In the genomic region with DNA sequence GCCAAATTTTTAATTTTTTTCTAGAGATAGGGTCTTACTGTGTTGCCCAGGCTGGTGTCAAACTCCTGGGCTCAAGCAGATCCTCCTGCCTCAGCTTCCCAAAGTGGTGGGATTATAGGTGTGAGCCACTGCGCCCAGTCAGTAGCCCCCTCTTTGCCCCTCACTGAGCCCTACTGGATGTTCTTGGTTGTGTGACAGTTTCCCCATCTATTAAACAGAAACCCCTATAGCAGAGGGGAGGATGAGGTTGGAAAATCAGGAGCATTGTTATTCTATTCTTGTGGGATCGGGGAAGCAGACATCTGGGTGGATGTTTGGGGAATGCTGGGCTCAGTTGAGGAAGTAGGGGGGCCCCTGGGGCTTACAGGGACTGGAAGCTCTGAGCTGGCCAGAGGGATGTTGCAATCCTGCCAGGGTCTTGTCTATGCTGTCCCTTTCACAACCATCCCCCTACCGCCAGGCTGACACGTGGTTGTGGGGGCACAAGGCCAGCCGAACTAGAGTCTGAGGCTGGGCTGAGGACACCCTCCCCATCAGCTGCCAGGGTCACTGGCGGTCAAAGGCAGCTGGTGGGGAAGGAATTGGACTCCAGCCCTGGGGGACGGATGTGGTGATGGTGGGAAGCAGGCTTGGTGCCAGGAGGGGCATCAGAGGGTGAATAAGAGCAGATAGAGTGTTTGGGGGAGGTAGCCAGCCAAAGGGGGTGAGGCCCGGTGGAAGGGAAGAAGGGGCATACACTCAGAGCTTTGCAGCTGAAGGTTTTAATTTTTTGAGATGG, we compare ENCODE assay signal across 8 cellular contexts. TPM values are rescaled to one million over a fixed set of nuclear protein-coding genes. Genes with fewer than 3 reads are reported as not detected.
DNase-seq lines count a peak whose midpoint lies in the region; ATAC-seq and TF ChIP-seq lines count a peak whose summit lies in the region.
"Had no signal": no experiment of that assay in that cellular context is flagged by ENCODE, and none has a peak within 500 bp of the region (broad histone marks: within the 10 kb centered on the region; RNA-seq: fewer than 3 reads in every experiment).

No MANE protein-coding gene starts in this region.

- ATAC-seq in body of pancreas (no peak), mucosa of descending colon (peak; percentile 52), HG03354 (IDR thresholded peaks at IDR 0.05; ENCODE audit: poor library complexity, severe bottlenecking, unreplicated experiment) (no peak)
- ATAC-seq: activated T-helper 17 cell treated with anti-CD3 and anti-CD28 coated beads, Interleukin-2, amount 50 U/mL, for 72 hours had no signal

- no peaks in the 10 kb centered on the region for H3K9me3 ChIP-seq in body of pancreas
- H3K9me3 ChIP-seq in mucosa of descending colon, result no peaks in the 10 kb centered on the region

- intact Hi-C loops in body of pancreas (cut with DNase I) (no loop called here), mucosa of descending colon (cut with DNase I, micrococcal nuclease) (no loop called here)

- TF ChIP-seq CTCF in body of pancreas (IDR thresholded peaks at IDR 0.05), result no peak
- no peak for TF ChIP-seq CTCF in mucosa of descending colon (IDR thresholded peaks at IDR 0.05)

- no peak overlapping the region for H3K27ac ChIP-seq in body of pancreas

- no peaks in the 10 kb centered on the region for H3K27me3 ChIP-seq in body of pancreas

- WGBS in body of pancreas, 2 donors, result 51 to 58% methylated on average over 8 of the region's 8 CpGs

- peak in 13 of 14 donors; percentile 25 to 91 (median 73) for DNase-seq in C1 segment of cervical spinal cord (lab: John Stamatoyannopoulos, UW)
- DNase-seq in body of pancreas, result peak in 3 of 4 donors; percentile 47 to 83 (median 47)
- DNase-seq in mucosa of descending colon, result peak; percentile 69 to 82 (median 70)
- no peak for DNase-seq in NCI-H187 (lab: John Stamatoyannopoulos, UW)
- no peak for DNase-seq in activated gamma-delta T cell (lab: John Stamatoyannopoulos, UW)
- DNase-seq: DND-41 had no signal

- H3K36me3 ChIP-seq in body of pancreas (replicated peaks in 1 of 2; ENCODE audit: insufficient read depth in 1 of 2, low read depth in 2 of 2), result no peaks in the 10 kb centered on the region
- H3K36me3 ChIP-seq in mucosa of descending colon (ENCODE audit: low read depth), result no peaks in the 10 kb centered on the region

- no peak for TF ChIP-seq POLR2A in body of pancreas (IDR thresholded peaks at IDR 0.05)

- peaks cover 13% of the 10 kb centered on the region for H3K4me1 ChIP-seq in body of pancreas
- peaks cover 5% of the 10 kb centered on the region for H3K4me1 ChIP-seq in mucosa of descending colon (ENCODE audit: low read depth)

- no peak overlapping the region for H3K4me3 ChIP-seq in body of pancreas
- H3K4me3 ChIP-seq in mucosa of descending colon, result no peak overlapping the region

RNA-seq across cellular contexts. Expression of gene APOC1, which starts 10.9 kb away (rescaled TPM):
- total RNA-seq in body of pancreas (10 to 100 TPM in 1 of 2 donors, 1 to 10 TPM in 1; 5.4 to 24.1 TPM), mucosa of descending colon (10 to 100 TPM in 1 of 3 donors, 1 to 10 TPM in 2; 3.6 to 12.7 (median 9.8) TPM)

RNA-seq across cellular contexts. Expression of gene APOC4, which starts 16.7 kb away (rescaled TPM):
- total RNA-seq in body of pancreas, result not detected
- total RNA-seq in mucosa of descending colon, result not detected
- total RNA-seq: activated T-helper 17 cell treated with anti-CD3 and anti-CD28 coated beads, Interleukin-2, amount 50 U/mL, for 72 hours had no signal

RNA-seq across cellular contexts. Expression of gene APOE, which starts 19.7 kb away (rescaled TPM):
- total RNA-seq in body of pancreas (100 to 1,000 TPM in 1 of 2 donors, 10 to 100 TPM in 1; 77.6 to 216 TPM), mucosa of descending colon (10 to 100 TPM; 32.7 to 74.6 (median 46.2) TPM)

RNA-seq across cellular contexts. Expression of gene APOC2, which starts 20.5 kb away (rescaled TPM):
- total RNA-seq in body of pancreas (not detected), mucosa of descending colon (1 to 10 TPM in 1 of 3 donors, under 1 TPM in 2; 0.80 to 1.6 (median 0.98) TPM)
- total RNA-seq: activated T-helper 17 cell treated with anti-CD3 and anti-CD28 coated beads, Interleukin-2, amount 50 U/mL, for 72 hours had no signal

RNA-seq across cellular contexts. Expression of gene CLPTM1, which starts 29.9 kb away (rescaled TPM):
- total RNA-seq in body of pancreas (10 to 100 TPM; 37.1 to 48.5 TPM), mucosa of descending colon (100 to 1,000 TPM in 2 of 3 donors, 10 to 100 TPM in 1; 98.3 to 125 (median 114) TPM)

Comparison
In these comparisons a context has a peak if more than half of its experiments do, and no peak if none do; other contexts are left out.
1. DNase-seq: peak in C1 segment of cervical spinal cord (13 of 14), body of pancreas (3 of 4) and mucosa of descending colon (3 of 3); none in NCI-H187 (0 of 2) and activated gamma-delta T cell (single experiment).